ENCODE assay signal across 23 cellular contexts in the genomic region with DNA sequence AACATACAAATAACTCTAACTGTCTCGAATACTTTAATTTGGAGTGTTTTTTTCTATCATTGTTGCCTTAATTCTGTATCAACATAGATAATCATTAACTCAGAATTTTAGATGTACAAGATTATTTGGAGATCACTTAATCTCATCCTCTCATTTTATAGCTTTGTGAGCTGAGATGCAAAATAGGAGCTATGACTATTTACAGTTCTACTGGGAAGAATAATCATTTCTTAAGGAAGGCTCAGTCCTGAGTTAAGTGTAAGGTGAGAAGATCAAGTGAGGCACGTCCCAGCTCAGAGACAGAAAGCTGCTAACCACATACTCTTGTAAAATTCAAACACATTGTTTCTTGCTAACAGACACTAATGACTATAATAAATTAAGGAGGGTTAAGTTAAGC.
"Had no signal": no experiment of that assay in that cellular context is flagged by ENCODE, and none has a peak within 500 bp of the region (broad histone marks: within the 10 kb centered on the region; RNA-seq: fewer than 3 reads in every experiment).

No MANE protein-coding gene starts in this region.

- H3K36me3 ChIP-seq: ascending aorta, esophagus squamous epithelium, gastroesophageal sphincter, heart right ventricle had no signal

- H3K9me3 ChIP-seq: ascending aorta, esophagus squamous epithelium, gastroesophageal sphincter, heart right ventricle had no signal

- DNase-seq: activated CD4-positive, alpha-beta memory T cell treated with anti-CD3 and anti-CD28 coated beads, Interleukin-2, amount 10 ng/mL, durations not matched to agents 7 days and 5 days; activated CD4-positive, alpha-beta T cell treated with anti-CD3 and anti-CD28 coated beads for 1 hour; activated CD4-positive, alpha-beta T cell treated with anti-CD3 and anti-CD28 coated beads for 4 hours; activated CD4-positive, alpha-beta T cell treated with anti-CD3 and anti-CD28 coated beads, Interleukin-2, amount 10 ng/mL, durations not matched to agents 7 days and 5 days; activated CD4-positive, alpha-beta T cell treated with anti-CD3 and anti-CD28 coated beads, Interleukin-2, amount 50 U/mL, for 4 hours; activated CD8-positive, alpha-beta memory T cell treated with anti-CD3 and anti-CD28 coated beads, Interleukin-2, amount 50 U/mL, for 48 hours; activated gamma-delta T cell; activated naive CD4-positive, alpha-beta T cell; activated naive CD4-positive, alpha-beta T cell treated with anti-CD3 and anti-CD28 coated beads, Interleukin-2, amount 10 ng/mL, durations not matched to agents 7 days and 5 days; activated naive CD8-positive, alpha-beta T cell treated with anti-CD3 and anti-CD28 coated beads, Interleukin-2, amount 10 ng/mL, durations not matched to agents 7 days and 5 days; activated T-cell treated with anti-CD3 and anti-CD28 coated beads for 4 hours; activated T-cell treated with anti-CD3 and anti-CD28 coated beads, Interleukin-2, amount 50 U/mL, for 24 hours; activated T-cell treated with anti-CD3 and anti-CD28 coated beads, Interleukin-2, amount 50 U/mL, for 72 hours; cortex of kidney; dermis blood vessel endothelial cell; effector CD4-positive, alpha-beta T cell; effector memory CD8-positive, alpha-beta T cell; esophagus squamous epithelium; foreskin melanocyte; heart right ventricle; T-helper 2 cell had no signal

- H3K27ac ChIP-seq: ascending aorta, esophagus squamous epithelium, gastroesophageal sphincter, heart right ventricle had no signal

- H3K4me1 ChIP-seq: ascending aorta, esophagus squamous epithelium, gastroesophageal sphincter, heart right ventricle had no signal

- H3K4me3 ChIP-seq: ascending aorta, esophagus squamous epithelium, gastroesophageal sphincter, heart right ventricle had no signal

- H3K27me3 ChIP-seq: ascending aorta, esophagus squamous epithelium, gastroesophageal sphincter, heart right ventricle had no signal
